In the genomic region with DNA sequence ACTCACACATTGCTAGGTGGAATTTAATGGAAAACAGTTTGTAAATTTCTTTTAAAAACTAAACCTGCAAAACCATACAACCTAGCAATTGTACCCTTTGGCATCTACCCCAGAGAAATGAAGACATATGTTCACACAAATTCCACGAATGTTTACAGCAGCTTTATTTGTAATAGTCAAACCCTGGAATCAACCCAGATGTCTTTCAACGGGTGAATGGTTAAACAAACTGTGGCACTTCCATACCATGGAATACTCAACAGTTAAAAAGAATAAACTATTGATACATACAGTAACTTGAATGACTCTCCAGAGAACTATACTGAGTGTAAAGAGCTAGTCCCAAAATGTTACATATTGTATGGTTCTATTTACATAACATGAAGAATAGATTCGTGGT, we compare ENCODE assay signal across 20 cellular contexts.
"Had no signal": no experiment of that assay in that cellular context is flagged by ENCODE, and none has a peak within 500 bp of the region (broad histone marks: within the 10 kb centered on the region; RNA-seq: fewer than 3 reads in every experiment).

No MANE protein-coding gene starts in this region.

- H3K27me3 ChIP-seq: dorsolateral prefrontal cortex, gastrocnemius medialis, heart right ventricle, right lobe of liver, tibial artery, upper lobe of left lung, uterus had no signal

- H3K4me1 ChIP-seq: gastrocnemius medialis, heart right ventricle, psoas muscle, right lobe of liver, tibial artery, upper lobe of left lung, uterus had no signal

- H3K9me3 ChIP-seq: gastrocnemius medialis, heart right ventricle, psoas muscle, right lobe of liver, tibial artery, upper lobe of left lung, uterus had no signal

- H3K4me3 ChIP-seq: dorsolateral prefrontal cortex, gastrocnemius medialis, heart right ventricle, psoas muscle, right lobe of liver, tibial artery, upper lobe of left lung, uterus had no signal

- DNase-seq: dorsolateral prefrontal cortex; effector CD8-positive, alpha-beta T cell; gastrocnemius medialis; heart right ventricle; hypothalamus; kidney glomerular epithelial cell; mammary epithelial cell; naive thymus-derived CD4-positive, alpha-beta T cell; nephron progenitor cell; psoas muscle; retina; right lobe of liver; stimulated activated CD4-positive, alpha-beta T cell treated with anti-CD3 and anti-CD28 coated beads, Interleukin-4, amount 100 ng/mL, for 1 hour; stimulated activated CD8-positive, alpha-beta memory T cell treated with anti-CD3 and anti-CD28 coated beads, Interleukin-4, amount 100 ng/mL, for 48 hours; stimulated activated naive CD8-positive, alpha-beta T cell treated with anti-CD3 and anti-CD28 coated beads, Interleukin-15, Interleukin-2, amounts not matched to agents 100 U/mL and 50 U/mL, for 24 hours; tibial artery; uterus had no signal

- H3K36me3 ChIP-seq: gastrocnemius medialis, heart right ventricle, right lobe of liver, tibial artery, upper lobe of left lung, uterus had no signal

- ATAC-seq: gastrocnemius medialis; heart right ventricle; left lobe of liver; naive thymus-derived CD4-positive, alpha-beta T cell; psoas muscle; right lobe of liver; stimulated activated effector memory CD8-positive, alpha-beta T cell treated with anti-CD3 and anti-CD28 coated beads, Interleukin-12 subunit alpha, Interleukin-12 subunit beta, amount 100 ng/mL, for 72 hours; stimulated activated naive CD8-positive, alpha-beta T cell treated with anti-CD3 and anti-CD28 coated beads, Interleukin-15, Interleukin-2, amounts not matched to agents 100 U/mL and 50 U/mL, for 24 hours had no signal
